ENCODE assay signal across 15 cellular contexts in genomic region chr12:96886998-96887677, GRCh38. TPM values are rescaled to one million over a fixed set of nuclear protein-coding genes. Genes with fewer than 3 reads are reported as not detected.
DNase-seq lines count a peak whose midpoint lies in the region; ATAC-seq, FAIRE-seq and TF ChIP-seq lines count a peak whose summit lies in the region.
"Had no signal": no experiment of that assay in that cellular context is flagged by ENCODE, and none has a peak within 500 bp of the region (broad histone marks: within the 10 kb centered on the region; RNA-seq: fewer than 3 reads in every experiment).

No MANE protein-coding gene starts in this region.

- H3K4me2 ChIP-seq in GM23248 (ENCODE audit: unreplicated experiment) = no peak overlapping the region

- H3K9ac ChIP-seq in GM23248 = no peak overlapping the region

- no peaks in the 10 kb centered on the region for H3K36me3 ChIP-seq in adrenal gland (replicated peaks in 1 of 2)
- no peaks in the 10 kb centered on the region for H3K36me3 ChIP-seq in GM23248 (ENCODE audit: low read depth)

- WGBS in adrenal gland, 4 donors = 74 to 83% (median 79%) methylated on average over 4 of the region's 4 CpGs
- 82 to 96% methylated on average over 4 of the region's 4 CpGs for WGBS in GM23248 (ENCODE audit: low coverage in 1 of 2, low lambda C conversion rate in 2 of 2, missing lambda C conversion rate in 2 of 2), 2 experiments

- FAIRE-seq in endometrium (lab: Jason Lieb, UNC) = peak; percentile 74

- in situ Hi-C loops in GM23248 (cut with MboI) = no loop called here

- H3K27ac ChIP-seq in adrenal gland (no peak overlapping the region), GM23248 (no peak overlapping the region)

- TF ChIP-seq CTCF in nephron (IDR thresholded peaks at IDR 0.05; ENCODE audit: unreplicated experiment in 3 of 3) (no peak), adrenal gland (IDR thresholded peaks at IDR 0.05) (no peak)

- peaks cover 31% of the 10 kb centered on the region for H3F3A ChIP-seq in GM23248 (ENCODE audit: insufficient read depth)

- H3K9me3 ChIP-seq in adrenal gland (replicated peaks in 1 of 3) = no peaks in the 10 kb centered on the region
- H3K9me3 ChIP-seq in GM23248 (ENCODE audit: low read depth) = no peaks in the 10 kb centered on the region

- H3K27me3 ChIP-seq in adrenal gland (no peaks in the 10 kb centered on the region), GM23248 (replicated peaks; ENCODE audit: insufficient read depth) (no peaks in the 10 kb centered on the region)

- ATAC-seq in GM19328 (IDR thresholded peaks at IDR 0.05; ENCODE audit: unreplicated experiment) = no peak

- H3K79me2 ChIP-seq in GM23248 (ENCODE audit: insufficient read depth) = no peaks in the 10 kb centered on the region

- TF ChIP-seq POLR2A in adrenal gland (IDR thresholded peaks at IDR 0.05) = no peak

- H3K4me3 Mint-ChIP-seq in nephron = no peak overlapping the region

- H3K4me1 ChIP-seq in adrenal gland (replicated peaks in 1 of 2) (no peaks in the 10 kb centered on the region), GM23248 (ENCODE audit: insufficient read depth) (peaks cover 39% of the 10 kb centered on the region)

- no peaks in the 10 kb centered on the region for H4K20me1 ChIP-seq in GM23248 (ENCODE audit: insufficient read depth)

- H3K27ac Mint-ChIP-seq in nephron = peak overlapping the region; percentile 55 to 92 (median 88)

- no peaks in the 10 kb centered on the region for H3K36me3 Mint-ChIP-seq in nephron (ENCODE audit: low read depth)

- H3K4me1 Mint-ChIP-seq in nephron = peaks cover 12% of the 10 kb centered on the region

- no peak overlapping the region; the same call in 1 of the 2 replicates for H2AFZ ChIP-seq in GM23248

- H3K9me2 ChIP-seq in GM23248 (ENCODE audit: insufficient read depth) = no peaks in the 10 kb centered on the region

- intact Hi-C loops in adrenal gland (cut with DNase I) = no loop called here

- H3K4me3 ChIP-seq in adrenal gland (no peak overlapping the region), GM23248 (no peak overlapping the region)
- H3K4me3 ChIP-seq: lung had no signal

- DNase-seq in Ammon's horn (ENCODE audit: low spot score) = peak; percentile 59
- DNase-seq in NCI-H226 = peak; percentile 62
- no peak for DNase-seq in T1000 (lab: John Stamatoyannopoulos, UW)
- no peak for DNase-seq in adrenal gland
- DNase-seq in GM23248 = no peak
- DNase-seq: activated CD4-positive, alpha-beta T cell treated with anti-CD3 and anti-CD28 coated beads for 1 hour; effector CD4-positive, alpha-beta T cell; glutamatergic neuron; NCI-H2171; stimulated activated CD4-positive, alpha-beta T cell treated with anti-CD3 and anti-CD28 coated beads, Interleukin-1b, Interleukin-23, amount 100 ng/mL, for 48 hours; SW 1271 had no signal

- no peaks in the 10 kb centered on the region for H3K27me3 Mint-ChIP-seq in nephron (ENCODE audit: low read depth)

- peaks cover under 1% of the 10 kb centered on the region for H3K9me3 Mint-ChIP-seq in nephron

RNA-seq across cellular contexts. Expression of gene NEDD1, which starts 19.9 kb away (rescaled TPM):
- 10 to 100 TPM in 6 of 8 donors, 1 to 10 TPM in 2; 8.5 to 17.6 (median 11.8) TPM for total RNA-seq in adrenal gland
- polyA plus RNA-seq in adrenal gland = 10 to 100 TPM in 1 of 3 donors, 1 to 10 TPM in 2; 3.5 to 10.9 (median 4.4) TPM
- 54.3 and 62.0 TPM in 2 replicates for total RNA-seq in GM23248 (2014; rRNA removed; shearing (Covaris generic))
- polyA plus RNA-seq in GM23248 (2016; fragmentation: Nextera tagmentation; extraction: Ambion mirVana) = 39.7 and 42.2 TPM in 2 replicates

Comparison
In these comparisons a context has a peak if more than half of its experiments do, and no peak if none do; other contexts are left out.
1. DNase-seq: peak in Ammon's horn (single experiment) and NCI-H226 (single experiment); none in T1000 (single experiment), adrenal gland (0 of 7) and GM23248 (single experiment).